1 cellular context compared by ENCODE assay signal in the genomic region with DNA sequence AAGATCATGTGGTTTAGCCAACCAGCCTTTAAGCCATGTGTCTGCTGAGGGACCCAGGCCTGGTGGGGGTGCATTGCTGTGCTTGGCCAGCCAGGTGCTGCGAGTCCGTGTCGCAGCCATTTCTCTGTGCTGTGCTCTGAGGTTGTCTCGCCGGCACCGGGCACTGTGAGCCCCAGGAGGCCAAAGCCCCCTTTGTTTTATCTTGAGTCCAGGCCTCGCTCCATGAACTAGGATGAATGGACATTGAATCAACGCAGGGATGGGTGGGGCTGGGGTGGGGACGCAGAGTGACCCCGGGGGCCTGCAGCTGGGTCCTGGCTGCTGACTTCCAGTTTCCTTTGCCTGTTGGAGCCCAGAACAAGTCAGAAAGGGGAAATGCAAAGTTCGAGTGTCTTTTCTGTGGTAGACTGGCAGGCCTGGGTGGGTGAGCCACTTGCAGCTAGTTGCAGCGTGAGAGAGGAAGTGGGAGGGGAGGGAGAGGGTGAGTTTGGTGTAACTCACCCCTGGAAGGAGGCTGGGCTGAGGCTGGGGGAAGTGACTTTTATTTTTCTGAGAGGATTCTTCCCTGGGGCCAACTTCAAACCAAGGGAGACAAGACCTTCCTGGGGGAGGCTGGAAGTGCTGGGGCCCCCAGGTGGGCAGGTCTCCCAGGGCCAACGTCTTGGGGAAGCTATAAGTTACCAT.
TF ChIP-seq lines count a peak whose summit lies in the region.

No MANE protein-coding gene starts in this region.

TF ChIP-seq in GM12878, 131 proteins besides CTCF, POLR2A, EP300 and RAD21 (continued from another document):
- TF ChIP-seq, protein P1, sequence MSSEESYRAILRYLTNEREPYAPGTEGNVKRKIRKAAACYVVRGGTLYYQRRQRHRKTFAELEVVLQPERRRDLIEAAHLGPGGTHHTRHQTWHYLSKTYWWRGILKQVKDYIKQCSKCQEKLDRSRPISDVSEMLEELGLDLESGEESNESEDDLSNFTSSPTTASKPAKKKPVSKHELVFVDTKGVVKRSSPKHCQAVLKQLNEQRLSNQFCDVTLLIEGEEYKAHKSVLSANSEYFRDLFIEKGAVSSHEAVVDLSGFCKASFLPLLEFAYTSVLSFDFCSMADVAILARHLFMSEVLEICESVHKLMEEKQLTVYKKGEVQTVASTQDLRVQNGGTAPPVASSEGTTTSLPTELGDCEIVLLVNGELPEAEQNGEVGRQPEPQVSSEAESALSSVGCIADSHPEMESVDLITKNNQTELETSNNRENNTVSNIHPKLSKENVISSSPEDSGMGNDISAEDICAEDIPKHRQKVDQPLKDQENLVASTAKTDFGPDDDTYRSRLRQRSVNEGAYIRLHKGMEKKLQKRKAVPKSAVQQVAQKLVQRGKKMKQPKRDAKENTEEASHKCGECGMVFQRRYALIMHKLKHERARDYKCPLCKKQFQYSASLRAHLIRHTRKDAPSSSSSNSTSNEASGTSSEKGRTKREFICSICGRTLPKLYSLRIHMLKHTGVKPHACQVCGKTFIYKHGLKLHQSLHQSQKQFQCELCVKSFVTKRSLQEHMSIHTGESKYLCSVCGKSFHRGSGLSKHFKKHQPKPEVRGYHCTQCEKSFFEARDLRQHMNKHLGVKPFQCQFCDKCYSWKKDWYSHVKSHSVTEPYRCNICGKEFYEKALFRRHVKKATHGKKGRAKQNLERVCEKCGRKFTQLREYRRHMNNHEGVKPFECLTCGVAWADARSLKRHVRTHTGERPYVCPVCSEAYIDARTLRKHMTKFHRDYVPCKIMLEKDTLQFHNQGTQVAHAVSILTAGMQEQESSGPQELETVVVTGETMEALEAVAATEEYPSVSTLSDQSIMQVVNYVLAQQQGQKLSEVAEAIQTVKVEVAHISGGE (CRISPR knock-in tag; IDR thresholded peaks at IDR 0.05): no peak
- TF ChIP-seq BRCA1 (IDR thresholded peaks at IDR 0.05; ENCODE audit: low read depth, low read length) (no peak), SPI1 (IDR thresholded peaks at IDR 0.05; ENCODE audit: borderline replicate concordance, insufficient read depth, low read depth, low read length) (peak; percentile 96), ZZZ3 (IDR thresholded peaks at IDR 0.05; ENCODE audit: control insufficient read depth, insufficient read length, low read depth) (no peak), FOXK2 (IDR thresholded peaks at IDR 0.05) (no peak), MEF2A (IDR thresholded peaks at IDR 0.05; ENCODE audit: insufficient read depth, low read depth, low read length) (no peak), BMI1 (IDR thresholded peaks at IDR 0.05; ENCODE audit: borderline replicate concordance) (no peak), MXI1 (IDR thresholded peaks at IDR 0.05; ENCODE audit: low read depth, low read length) (peak; percentile 51), HDGF (IDR thresholded peaks at IDR 0.05) (peak; percentile 78)
- TF ChIP-seq, protein P2, sequence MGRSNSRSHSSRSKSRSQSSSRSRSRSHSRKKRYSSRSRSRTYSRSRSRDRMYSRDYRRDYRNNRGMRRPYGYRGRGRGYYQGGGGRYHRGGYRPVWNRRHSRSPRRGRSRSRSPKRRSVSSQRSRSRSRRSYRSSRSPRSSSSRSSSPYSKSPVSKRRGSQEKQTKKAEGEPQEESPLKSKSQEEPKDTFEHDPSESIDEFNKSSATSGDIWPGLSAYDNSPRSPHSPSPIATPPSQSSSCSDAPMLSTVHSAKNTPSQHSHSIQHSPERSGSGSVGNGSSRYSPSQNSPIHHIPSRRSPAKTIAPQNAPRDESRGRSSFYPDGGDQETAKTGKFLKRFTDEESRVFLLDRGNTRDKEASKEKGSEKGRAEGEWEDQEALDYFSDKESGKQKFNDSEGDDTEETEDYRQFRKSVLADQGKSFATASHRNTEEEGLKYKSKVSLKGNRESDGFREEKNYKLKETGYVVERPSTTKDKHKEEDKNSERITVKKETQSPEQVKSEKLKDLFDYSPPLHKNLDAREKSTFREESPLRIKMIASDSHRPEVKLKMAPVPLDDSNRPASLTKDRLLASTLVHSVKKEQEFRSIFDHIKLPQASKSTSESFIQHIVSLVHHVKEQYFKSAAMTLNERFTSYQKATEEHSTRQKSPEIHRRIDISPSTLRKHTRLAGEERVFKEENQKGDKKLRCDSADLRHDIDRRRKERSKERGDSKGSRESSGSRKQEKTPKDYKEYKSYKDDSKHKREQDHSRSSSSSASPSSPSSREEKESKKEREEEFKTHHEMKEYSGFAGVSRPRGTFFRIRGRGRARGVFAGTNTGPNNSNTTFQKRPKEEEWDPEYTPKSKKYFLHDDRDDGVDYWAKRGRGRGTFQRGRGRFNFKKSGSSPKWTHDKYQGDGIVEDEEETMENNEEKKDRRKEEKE (IDR thresholded peaks at IDR 0.05): no peak
